Comparison of ENCODE assay signal across 8 cellular contexts in genomic region chr14:73662439-73663056, GRCh38.
DNase-seq lines count a peak whose midpoint lies in the region; ATAC-seq and TF ChIP-seq lines count a peak whose summit lies in the region.

No MANE protein-coding gene starts in this region.

- H3K4me3 ChIP-seq in ACC112 (ENCODE audit: low read depth, low read length), result no peak overlapping the region

- no peaks in the 10 kb centered on the region for H3K4me1 Mint-ChIP-seq in effector memory CD8-positive, alpha-beta T cell (ENCODE audit: low read depth in 2 of 2)

- H3K79me2 ChIP-seq in ACC112 (ENCODE audit: control insufficient read depth, insufficient read depth, low read length, unreplicated experiment), result no peaks in the 10 kb centered on the region

- no peak for TF ChIP-seq POLR2A in GM18505 (IDR thresholded peaks at IDR 0.05; ENCODE audit: borderline replicate concordance, extremely low read depth, insufficient read depth, insufficient read length)

- H3K4me1 ChIP-seq in ACC112 (ENCODE audit: control insufficient read depth, insufficient read depth, low read length, unreplicated experiment), result peaks cover 10% of the 10 kb centered on the region

- no peak for ATAC-seq in effector memory CD8-positive, alpha-beta T cell (replicated peaks)
- ATAC-seq in GM18505 (IDR thresholded peaks at IDR 0.05; ENCODE audit: unreplicated experiment), result no peak

- DNase-seq in HPDE6-E6E7 (ENCODE audit: extremely low spot score) (peak; percentile 53), T1000 (lab: John Stamatoyannopoulos, UW) (peak; percentile 52), iPS DF 19.7 (ENCODE audit: low read depth, low spot score) (peak; percentile 67), C1 segment of cervical spinal cord (lab: John Stamatoyannopoulos, UW) (no peak)
- no peak for DNase-seq in effector memory CD8-positive, alpha-beta T cell
- no peak for DNase-seq in activated CD8-positive, alpha-beta memory T cell treated with anti-CD3 and anti-CD28 coated beads, Interleukin-2, amount 50 U/mL, for 4 hours

- H3K36me3 Mint-ChIP-seq in effector memory CD8-positive, alpha-beta T cell (ENCODE audit: insufficient read depth), result peaks cover 10% of the 10 kb centered on the region

- no peak overlapping the region for H2AFZ ChIP-seq in ACC112 (ENCODE audit: low read length, unreplicated experiment)

- H3K27ac Mint-ChIP-seq in effector memory CD8-positive, alpha-beta T cell, result no peak overlapping the region

- H3K27ac ChIP-seq in ACC112 (ENCODE audit: low read depth, low read length), result peak overlapping the region; percentile 22; the same call in 1 of the 2 replicates

- no peaks in the 10 kb centered on the region for H3K27me3 ChIP-seq in ACC112 (ENCODE audit: insufficient read depth, low read length)

- no peak overlapping the region for H3K4me3 Mint-ChIP-seq in effector memory CD8-positive, alpha-beta T cell

- H3K9me3 Mint-ChIP-seq in effector memory CD8-positive, alpha-beta T cell, result no peaks in the 10 kb centered on the region

- no peaks in the 10 kb centered on the region for H3K27me3 Mint-ChIP-seq in effector memory CD8-positive, alpha-beta T cell

- H3K36me3 ChIP-seq in ACC112 (ENCODE audit: insufficient read depth, low read length), result no peaks in the 10 kb centered on the region

Comparison
In these comparisons a context has a peak if more than half of its experiments do, and no peak if none do; other contexts are left out.
1. DNase-seq: peak in HPDE6-E6E7 (single experiment), T1000 (single experiment) and iPS DF 19.7 (single experiment); none in effector memory CD8-positive, alpha-beta T cell (0 of 3), activated CD8-positive, alpha-beta memory T cell treated with anti-CD3 and anti-CD28 coated beads, Interleukin-2, amount 50 U/mL, for 4 hours (single experiment) and C1 segment of cervical spinal cord (0 of 14).